ENCODE assay signal across 1 cellular context in the genomic region with DNA sequence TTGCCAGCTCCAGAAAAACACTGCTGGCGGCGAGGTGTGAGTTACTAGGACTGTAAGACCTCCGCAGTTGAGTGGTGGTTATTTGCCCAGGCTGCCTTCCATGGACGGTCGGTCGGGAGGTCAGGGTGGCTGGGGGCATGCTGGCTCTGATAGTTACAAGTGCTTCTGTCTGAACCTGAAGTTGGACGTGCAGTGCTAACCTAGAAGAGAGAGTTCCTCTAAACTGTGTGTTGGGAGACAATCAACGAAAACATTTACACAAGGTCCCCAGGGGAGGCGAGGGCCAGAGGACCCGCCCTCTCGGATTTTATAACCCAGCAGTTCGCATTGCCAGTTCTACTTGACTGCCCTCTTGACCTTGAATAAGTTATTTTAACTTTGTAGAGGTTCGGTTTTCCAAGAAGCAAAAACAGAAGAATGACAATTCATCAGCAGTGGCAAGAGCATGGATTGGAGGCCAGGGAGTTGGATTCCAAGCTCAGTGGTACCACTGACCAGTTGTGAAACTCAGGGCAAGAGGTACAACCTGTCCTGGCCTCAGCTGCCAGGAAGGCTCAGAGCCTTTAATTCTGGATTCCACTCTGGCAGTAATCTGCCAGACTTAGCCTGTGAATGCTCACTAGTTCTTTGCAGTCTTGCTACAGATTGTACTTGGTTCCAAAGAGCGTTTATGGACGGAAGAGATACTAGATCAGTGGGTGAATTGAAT.
TF ChIP-seq lines count a peak whose summit lies in the region.

No MANE protein-coding gene starts in this region.

TF ChIP-seq in HepG2, 621 proteins besides CTCF, POLR2A, EP300 and RAD21:
- TF ChIP-seq ZNF614 (CRISPR knock-in tag; IDR thresholded peaks at IDR 0.05; ENCODE audit: borderline replicate concordance) (no peak), KAT7 (CRISPR knock-in tag; IDR thresholded peaks at IDR 0.05; ENCODE audit: borderline replicate concordance) (no peak), NR0B2 (CRISPR knock-in tag; IDR thresholded peaks at IDR 0.05) (no peak), ZNF556 (CRISPR knock-in tag; IDR thresholded peaks at IDR 0.05; ENCODE audit: borderline replicate concordance) (no peak), ZBED4 (CRISPR knock-in tag; IDR thresholded peaks at IDR 0.05; ENCODE audit: borderline replicate concordance) (no peak), TAF15 (IDR thresholded peaks at IDR 0.05; ENCODE audit: low read depth, low read length, poor library complexity, severe bottlenecking) (no peak), ZNF646 (CRISPR knock-in tag; IDR thresholded peaks at IDR 0.05) (no peak), ZNF367 (CRISPR knock-in tag; IDR thresholded peaks at IDR 0.05; ENCODE audit: borderline replicate concordance) (no peak), NFE2L1 (CRISPR knock-in tag; IDR thresholded peaks at IDR 0.05; ENCODE audit: borderline replicate concordance) (no peak), ARNTL (CRISPR knock-in tag; IDR thresholded peaks at IDR 0.05) (no peak), ZNF33A (CRISPR knock-in tag; IDR thresholded peaks at IDR 0.05; ENCODE audit: borderline replicate concordance) (no peak), ZBTB14 (CRISPR knock-in tag; IDR thresholded peaks at IDR 0.05) (no peak), HNF1A (IDR thresholded peaks at IDR 0.05; ENCODE audit: low read depth) (no peak), HNF1A (CRISPR knock-in tag; IDR thresholded peaks at IDR 0.05; ENCODE audit: borderline replicate concordance) (no peak), DNMT3B (CRISPR knock-in tag; conservative IDR thresholded peaks at IDR 0.05) (no peak), TRIM22 (IDR thresholded peaks at IDR 0.05) (no peak)
